ENCODE assay signal across 31 cellular contexts in the genomic region with DNA sequence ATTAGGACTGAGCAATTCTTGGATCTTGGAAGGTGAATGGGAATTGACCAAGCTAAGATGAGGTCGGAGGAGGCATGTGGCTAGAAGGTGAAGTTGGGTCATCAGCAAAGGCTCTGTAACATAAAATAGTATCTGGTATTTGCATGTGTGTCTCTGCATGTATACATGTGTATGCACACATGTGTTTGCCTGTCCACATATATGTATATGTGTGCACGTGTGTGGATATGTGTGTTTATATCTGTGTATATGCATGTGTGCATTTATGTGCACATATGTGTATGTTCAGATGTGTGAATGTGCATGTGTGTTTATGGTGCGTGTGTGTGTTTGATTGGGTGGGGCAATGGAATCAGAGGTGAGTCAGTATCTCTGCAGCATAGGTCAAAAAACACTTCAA.
DNase-seq lines count a peak whose midpoint lies in the region; ATAC-seq, FAIRE-seq and TF ChIP-seq lines count a peak whose summit lies in the region.
"Had no signal": no experiment of that assay in that cellular context is flagged by ENCODE, and none has a peak within 500 bp of the region (broad histone marks: within the 10 kb centered on the region; RNA-seq: fewer than 3 reads in every experiment).

No MANE protein-coding gene starts in this region.

- no peak overlapping the region for H3K9ac ChIP-seq in HepG2 (ENCODE audit: insufficient read depth, low read depth, low read length)
- H3K9ac ChIP-seq: BLaER1; BLaER1 treated with 17β-estradiol and CSF1 and Interleukin-3, amounts not matched to agents 10 nM and 100 nM had no signal

- POLR2A ChIA-PET in HepG2 (lab: Yijun Ruan, JAX): no interaction called here

- no peaks in the 10 kb centered on the region for H4K20me1 ChIP-seq in HepG2 (ENCODE audit: insufficient read depth, low read length)
- H4K20me1 ChIP-seq: BLaER1; BLaER1 treated with 17β-estradiol and CSF1 and Interleukin-3, amounts not matched to agents 10 nM and 100 nM had no signal

- no peak overlapping the region for H3K4me2 ChIP-seq in HepG2 (ENCODE audit: low read depth, low read length)
- H3K4me2 ChIP-seq: A549; BLaER1; BLaER1 treated with 17β-estradiol and CSF1 and Interleukin-3, amounts not matched to agents 10 nM and 100 nM had no signal

- no peaks in the 10 kb centered on the region for H3K27me3 ChIP-seq in HepG2 (ENCODE audit: control insufficient read depth in 1 of 2, insufficient read depth in 2 of 2, low read length in 2 of 2)
- no peaks in the 10 kb centered on the region for H3K27me3 ChIP-seq in right lobe of liver
- H3K27me3 ChIP-seq: BE2C; BLaER1; BLaER1 treated with 17β-estradiol and CSF1 and Interleukin-3, amounts not matched to agents 10 nM and 100 nM had no signal

- no peak for DNase-seq in HepG2 (ENCODE audit: low spot score)
- DNase-seq in right lobe of liver: no peak
- DNase-seq in mucosa of descending colon: no peak
- DNase-seq: 8988T; ACHN; AML-193; BE2C; C1 segment of cervical spinal cord; Caco-2; Calu3; CD4-positive, alpha-beta memory T cell; CD4-positive, alpha-beta T cell; CD4-positive, CD25-positive, alpha-beta regulatory T cell; CD8-positive, alpha-beta memory T cell; CD8-positive, alpha-beta T cell; COR-L47; DMS 273 treated with DMSO at 0.1 percent for 48 hours; DMS153; DMS53; DMS79; DMS79 treated with DMSO at 0.1 percent for 48 hours; DND-41; EL had no signal

- no peaks in the 10 kb centered on the region for H3K79me2 ChIP-seq in HepG2 (ENCODE audit: insufficient read depth, low read length)

- no peak overlapping the region for H2AFZ ChIP-seq in HepG2 (ENCODE audit: low read length)

- no peak for ATAC-seq in HepG2
- ATAC-seq in right lobe of liver: no peak
- ATAC-seq in mucosa of descending colon: peak; percentile 19
- ATAC-seq in GM21619 (IDR thresholded peaks at IDR 0.05; ENCODE audit: unreplicated experiment): no peak
- ATAC-seq: A549; CD8-positive, alpha-beta T cell had no signal

- TF ChIP-seq POLR2A in HepG2 (IDR thresholded peaks at IDR 0.05; ENCODE audit: insufficient read depth in 1 of 2, low read depth in 2 of 2, low read length in 2 of 2) (no peak), right lobe of liver (IDR thresholded peaks at IDR 0.05) (no peak)

- no peak for TF ChIP-seq CTCF in HepG2 (CRISPR knock-in tag; IDR thresholded peaks at IDR 0.05)
- no peak for TF ChIP-seq CTCF in right lobe of liver (IDR thresholded peaks at IDR 0.05)
- TF ChIP-seq CTCF in mucosa of descending colon (IDR thresholded peaks at IDR 0.05): no peak

- H3K4me3 ChIP-seq in HepG2 (replicated peaks in 1 of 3; ENCODE audit: insufficient read depth in 1 of 3, low read depth in 2 of 3, low read length in 3 of 3): no peak overlapping the region
- no peak overlapping the region for H3K4me3 ChIP-seq in right lobe of liver
- no peak overlapping the region for H3K4me3 ChIP-seq in mucosa of descending colon
- H3K4me3 ChIP-seq: A549; BLaER1; BLaER1 treated with 17β-estradiol and CSF1 and Interleukin-3, amounts not matched to agents 10 nM and 100 nM had no signal

- H3K36me3 ChIP-seq in HepG2 (replicated peaks in 1 of 2; ENCODE audit: control insufficient read depth in 1 of 2, insufficient read depth in 2 of 2, low read length in 2 of 2): no peaks in the 10 kb centered on the region
- no peaks in the 10 kb centered on the region for H3K36me3 ChIP-seq in right lobe of liver
- H3K36me3 ChIP-seq in mucosa of descending colon (ENCODE audit: low read depth): no peaks in the 10 kb centered on the region
- H3K36me3 ChIP-seq: BE2C; BLaER1; BLaER1 treated with 17β-estradiol and CSF1 and Interleukin-3, amounts not matched to agents 10 nM and 100 nM had no signal

- no peak for TF ChIP-seq EP300 in HepG2 (IDR thresholded peaks at IDR 0.05; ENCODE audit: low read depth in 2 of 2, low read length in 2 of 2)
- TF ChIP-seq EP300 in HepG2 (CRISPR knock-in tag; IDR thresholded peaks at IDR 0.05; ENCODE audit: borderline replicate concordance): no peak

- intact Hi-C loops in HepG2 (cut with micrococcal nuclease; ENCODE audit: unreplicated experiment) (no loop called here), right lobe of liver (cut with DNase I) (no loop called here), mucosa of descending colon (cut with DNase I, micrococcal nuclease) (no loop called here)

- in situ Hi-C loops in HepG2 (cut with HindIII; ENCODE audit: extremely low pct_ligation_motif_present, low pct_unique_long_range_greater_than_20kb): no loop called here

- WGBS in HepG2 (ENCODE audit: low lambda C conversion rate): 5% methylated on average over 3 of the region's 3 CpGs
- 72% methylated on average over 3 of the region's 3 CpGs for WGBS in right lobe of liver (ENCODE audit: insufficient coverage, low coverage, low lambda C conversion rate, missing lambda C conversion rate)

- H3K9me3 ChIP-seq in HepG2 (ENCODE audit: low read length) (peaks cover 63% of the 10 kb centered on the region), right lobe of liver (peaks cover 0 to 5% (median 0%) of the 10 kb centered on the region in 4 donors), mucosa of descending colon (peaks cover 13% of the 10 kb centered on the region)
- H3K9me3 ChIP-seq: BE2C, Caco-2 had no signal

- H3K27ac ChIP-seq in HepG2 (ENCODE audit: extremely low read length, insufficient read depth, low read length) (no peak overlapping the region), right lobe of liver (no peak overlapping the region)
- H3K27ac ChIP-seq: 22Rv1; A549; BLaER1; BLaER1 treated with 17β-estradiol and CSF1 and Interleukin-3, amounts not matched to agents 10 nM and 100 nM; C4-2B had no signal

- no TSS peak for BruUV-seq in HepG2 (replicated peaks; lab: Mats Ljungman, UMichigan)

- FAIRE-seq in HepG2 (lab: Jason Lieb, UNC): no peak
- FAIRE-seq: A204.1, A549, D721Med had no signal

- no peak for TF ChIP-seq RAD21 in HepG2 (CRISPR knock-in tag; IDR thresholded peaks at IDR 0.05)

- H3K4me1 ChIP-seq in HepG2 (ENCODE audit: insufficient read depth, low read length) (no peaks in the 10 kb centered on the region), right lobe of liver (no peaks in the 10 kb centered on the region), mucosa of descending colon (ENCODE audit: low read depth) (no peaks in the 10 kb centered on the region)
- H3K4me1 ChIP-seq: A549; BE2C; BLaER1 treated with 17β-estradiol and CSF1 and Interleukin-3, amounts not matched to agents 10 nM and 100 nM; Caco-2 had no signal

- CTCF ChIA-PET in HepG2 (lab: Yijun Ruan, JAX; ENCODE audit: low intra/inter-chr PET ratio, low total read pairs): no interaction called here

TF ChIP-seq in HepG2, 621 proteins besides CTCF, POLR2A, EP300 and RAD21:
- TF ChIP-seq ZNF761 (CRISPR knock-in tag; conservative IDR thresholded peaks at IDR 0.05) (no peak), POLR2AphosphoS2 (IDR thresholded peaks at IDR 0.05; ENCODE audit: low read depth, low read length) (no peak)
- TF ChIP-seq, protein P1, sequence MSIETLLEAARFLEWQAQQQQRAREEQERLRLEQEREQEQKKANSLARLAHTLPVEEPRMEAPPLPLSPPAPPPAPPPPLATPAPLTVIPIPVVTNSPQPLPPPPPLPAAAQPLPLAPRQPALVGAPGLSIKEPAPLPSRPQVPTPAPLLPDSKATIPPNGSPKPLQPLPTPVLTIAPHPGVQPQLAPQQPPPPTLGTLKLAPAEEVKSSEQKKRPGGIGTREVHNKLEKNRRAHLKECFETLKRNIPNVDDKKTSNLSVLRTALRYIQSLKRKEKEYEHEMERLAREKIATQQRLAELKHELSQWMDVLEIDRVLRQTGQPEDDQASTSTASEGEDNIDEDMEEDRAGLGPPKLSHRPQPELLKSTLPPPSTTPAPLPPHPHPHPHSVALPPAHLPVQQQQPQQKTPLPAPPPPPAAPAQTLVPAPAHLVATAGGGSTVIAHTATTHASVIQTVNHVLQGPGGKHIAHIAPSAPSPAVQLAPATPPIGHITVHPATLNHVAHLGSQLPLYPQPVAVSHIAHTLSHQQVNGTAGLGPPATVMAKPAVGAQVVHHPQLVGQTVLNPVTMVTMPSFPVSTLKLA (IDR thresholded peaks at IDR 0.05): peak; percentile 91
